In genomic region chr5:6737043-6737941, GRCh38 we compare ENCODE assay signal across 9 cellular contexts. TPM values are rescaled to one million over a fixed set of nuclear protein-coding genes. Genes with fewer than 3 reads are reported as not detected.
DNase-seq lines count a peak whose midpoint lies in the region; ATAC-seq and FAIRE-seq lines count a peak whose summit lies in the region.
"Had no signal": no experiment of that assay in that cellular context is flagged by ENCODE, and none has a peak within 500 bp of the region (broad histone marks: within the 10 kb centered on the region; RNA-seq: fewer than 3 reads in every experiment).

No MANE protein-coding gene starts in this region.

- FAIRE-seq in RCC 7860 (lab: Jason Lieb, UNC) = no peak

- ATAC-seq in GM18520 (IDR thresholded peaks at IDR 0.05; ENCODE audit: unreplicated experiment) (peak; percentile 69), GM21528 (IDR thresholded peaks at IDR 0.05; ENCODE audit: low FRiP score, unreplicated experiment) (peak; percentile 81), HG03520 (IDR thresholded peaks at IDR 0.05; ENCODE audit: unreplicated experiment) (peak; percentile 74)
- ATAC-seq: right cardiac atrium had no signal

- peak; percentile 71 for DNase-seq in mesenteric fat pad (ENCODE audit: low spot score)
- DNase-seq in RCC 7860 (ENCODE audit: low spot score) = no peak
- no peak for DNase-seq in ecto neural progenitor cell (ENCODE audit: low spot score)
- no peak for DNase-seq in NCI-H2107 (lab: John Stamatoyannopoulos, UW)
- no peak for DNase-seq in medulla oblongata (ENCODE audit: extremely low spot score)
- DNase-seq: right cardiac atrium had no signal

RNA-seq across cellular contexts. Expression of gene TENT4A, which starts 24.1 kb away (rescaled TPM):
- total RNA-seq in mesenteric fat pad = 29.8 TPM
